Comparison of ENCODE assay signal across 8 cellular contexts in genomic region chrX:47144626-47145407, GRCh38. TPM values are rescaled to one million over a fixed set of nuclear protein-coding genes. Genes with fewer than 3 reads are reported as not detected.
DNase-seq lines count a peak whose midpoint lies in the region; ATAC-seq, FAIRE-seq and TF ChIP-seq lines count a peak whose summit lies in the region.

NDUFB11 (minus strand) TSS chrX:47144702; CDS start chrX:47144679, 23 bp downstream.
A gene with protein sequence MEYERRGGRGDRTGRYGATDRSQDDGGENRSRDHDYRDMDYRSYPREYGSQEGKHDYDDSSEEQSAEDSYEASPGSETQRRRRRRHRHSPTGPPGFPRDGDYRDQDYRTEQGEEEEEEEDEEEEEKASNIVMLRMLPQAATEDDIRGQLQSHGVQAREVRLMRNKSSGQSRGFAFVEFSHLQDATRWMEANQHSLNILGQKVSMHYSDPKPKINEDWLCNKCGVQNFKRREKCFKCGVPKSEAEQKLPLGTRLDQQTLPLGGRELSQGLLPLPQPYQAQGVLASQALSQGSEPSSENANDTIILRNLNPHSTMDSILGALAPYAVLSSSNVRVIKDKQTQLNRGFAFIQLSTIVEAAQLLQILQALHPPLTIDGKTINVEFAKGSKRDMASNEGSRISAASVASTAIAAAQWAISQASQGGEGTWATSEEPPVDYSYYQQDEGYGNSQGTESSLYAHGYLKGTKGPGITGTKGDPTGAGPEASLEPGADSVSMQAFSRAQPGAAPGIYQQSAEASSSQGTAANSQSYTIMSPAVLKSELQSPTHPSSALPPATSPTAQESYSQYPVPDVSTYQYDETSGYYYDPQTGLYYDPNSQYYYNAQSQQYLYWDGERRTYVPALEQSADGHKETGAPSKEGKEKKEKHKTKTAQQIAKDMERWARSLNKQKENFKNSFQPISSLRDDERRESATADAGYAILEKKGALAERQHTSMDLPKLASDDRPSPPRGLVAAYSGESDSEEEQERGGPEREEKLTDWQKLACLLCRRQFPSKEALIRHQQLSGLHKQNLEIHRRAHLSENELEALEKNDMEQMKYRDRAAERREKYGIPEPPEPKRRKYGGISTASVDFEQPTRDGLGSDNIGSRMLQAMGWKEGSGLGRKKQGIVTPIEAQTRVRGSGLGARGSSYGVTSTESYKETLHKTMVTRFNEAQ (plus strand): TSS chrX:47145221. CDS start chrX:47147482, 2,261 bp downstream.

- ATAC-seq in HG02759 (IDR thresholded peaks at IDR 0.05; ENCODE audit: unreplicated experiment) (peak; percentile 86), pancreas (peak; percentile 93 to 97 (median 94))
- peak; percentile 95 for ATAC-seq in activated naive CD8-positive, alpha-beta T cell treated with anti-CD3 and anti-CD28 coated beads, Interleukin-2, amount 10 ng/mL, durations not matched to agents 7 days and 5 days (ENCODE audit: low read depth)

- H3K27me3 ChIP-seq in SU-DHL-6 (ENCODE audit: low read length), result no peaks in the 10 kb centered on the region
- no peaks in the 10 kb centered on the region for H3K27me3 ChIP-seq in pancreas
- no peaks in the 10 kb centered on the region for H3K27me3 ChIP-seq in tibial artery

- H3K79me2 ChIP-seq in SU-DHL-6 (ENCODE audit: insufficient read depth, low read length), result peaks cover 57% of the 10 kb centered on the region

- H3K36me3 Mint-ChIP-seq in activated naive CD8-positive, alpha-beta T cell treated with anti-CD3 and anti-CD28 coated beads, Interleukin-2, amount 10 ng/mL, durations not matched to agents 7 days and 5 days, result peaks cover 21% of the 10 kb centered on the region

- H3K9me3 Mint-ChIP-seq in activated naive CD8-positive, alpha-beta T cell treated with anti-CD3 and anti-CD28 coated beads, Interleukin-2, amount 10 ng/mL, durations not matched to agents 7 days and 5 days, result no peaks in the 10 kb centered on the region

- no peaks in the 10 kb centered on the region; the same call in 1 of the 2 replicates for H3F3A ChIP-seq in SU-DHL-6 (ENCODE audit: insufficient read depth)

- 1 to 28% methylated on average over 55 to 56 of the region's 56 CpGs for WGBS in pancreas, 2 donors

- H2AFZ ChIP-seq in SU-DHL-6 (ENCODE audit: low read depth, low read length, severe bottlenecking), result peak within 1 kb of the TSS; percentile 74

- H3K4me3 ChIP-seq in SU-DHL-6 (ENCODE audit: insufficient read depth, low read length, poor library complexity, severe bottlenecking), result peak within 1 kb of the TSS; percentile 88
- peak within 1 kb of the TSS; percentile 29 to 57 (median 53) for H3K4me3 ChIP-seq in pancreas
- H3K4me3 ChIP-seq in tibial artery, result peak within 1 kb of the TSS; percentile 83 to 85

- H3K27ac ChIP-seq in SU-DHL-6 (ENCODE audit: low read depth, low read length) (peak within 1 kb of the TSS; percentile 90), pancreas (peak within 1 kb of the TSS; percentile 77 to 90 (median 88)), tibial artery (peak within 1 kb of the TSS; percentile 93 to 99)

- no peaks in the 10 kb centered on the region for H3K27me3 Mint-ChIP-seq in activated naive CD8-positive, alpha-beta T cell treated with anti-CD3 and anti-CD28 coated beads, Interleukin-2, amount 10 ng/mL, durations not matched to agents 7 days and 5 days

- intact Hi-C loops in head of caudate nucleus (cut with DNase I) (no loop called here), pancreas (cut with DNase I) (no loop called here), tibial artery (cut with DNase I; ENCODE audit: low total_unique reads) (no loop called here)

- peak within 1 kb of the TSS; percentile 99 for H3K27ac Mint-ChIP-seq in activated naive CD8-positive, alpha-beta T cell treated with anti-CD3 and anti-CD28 coated beads, Interleukin-2, amount 10 ng/mL, durations not matched to agents 7 days and 5 days

- no peaks in the 10 kb centered on the region for H3K36me3 ChIP-seq in SU-DHL-6 (ENCODE audit: low read length)
- H3K36me3 ChIP-seq in pancreas, result no peaks in the 10 kb centered on the region
- H3K36me3 ChIP-seq in tibial artery, result peaks cover 0 to 13% (median 0%) of the 10 kb centered on the region in 3 donors

- FAIRE-seq in pancreas (lab: Jason Lieb, UNC), result peak; percentile 94

- peaks cover 16% of the 10 kb centered on the region for H3K4me1 Mint-ChIP-seq in activated naive CD8-positive, alpha-beta T cell treated with anti-CD3 and anti-CD28 coated beads, Interleukin-2, amount 10 ng/mL, durations not matched to agents 7 days and 5 days

- H3K4me1 ChIP-seq in pancreas (no peaks in the 10 kb centered on the region), tibial artery (peaks cover 0 to 38% (median 11%) of the 10 kb centered on the region in 4 donors)

- peak within 1 kb of the TSS; percentile 95 for H3K4me3 Mint-ChIP-seq in activated naive CD8-positive, alpha-beta T cell treated with anti-CD3 and anti-CD28 coated beads, Interleukin-2, amount 10 ng/mL, durations not matched to agents 7 days and 5 days

- H3K9me2 ChIP-seq in SU-DHL-6 (replicated peaks; ENCODE audit: insufficient read depth, low read length), result no peaks in the 10 kb centered on the region

- H3K9ac ChIP-seq in SU-DHL-6 (ENCODE audit: low read length), result peak within 1 kb of the TSS; percentile 90

- TF ChIP-seq CTCF in GM12873 (IDR thresholded peaks at IDR 0.05; ENCODE audit: insufficient read depth, low read depth, low read length, missing control alignments) (peak; percentile 61), SU-DHL-6 (IDR thresholded peaks at IDR 0.05; ENCODE audit: insufficient read depth, low read length, poor library complexity, severe bottlenecking) (peak; percentile 39), pancreas (IDR thresholded peaks at IDR 0.05) (peak; percentile 40 to 73 (median 52)), tibial artery (IDR thresholded peaks at IDR 0.05) (peak; percentile 58 to 80)

- H4K20me1 ChIP-seq in SU-DHL-6 (ENCODE audit: low read depth, low read length), result no peaks in the 10 kb centered on the region

- POLR2A ChIA-PET in activated naive CD8-positive, alpha-beta T cell treated with anti-CD3 and anti-CD28 coated beads, Interleukin-2, amount 10 ng/mL, durations not matched to agents 7 days and 5 days (lab: Charles Lee), result interaction anchor here (0.6 to 2.8 kb wide), 11 partner anchors 9 to 484 kb away, joined by 3 to 31 read pairs (median 4); partner anchors contain the start of genes CFP and USP11

- H3K4me2 ChIP-seq in SU-DHL-6 (ENCODE audit: low read depth, low read length, poor library complexity, severe bottlenecking), result peak within 1 kb of the TSS; percentile 86

- no peaks in the 10 kb centered on the region for H3K9me3 ChIP-seq in SU-DHL-6 (ENCODE audit: insufficient read depth, low read length)
- no peaks in the 10 kb centered on the region for H3K9me3 ChIP-seq in pancreas
- no peaks in the 10 kb centered on the region for H3K9me3 ChIP-seq in tibial artery

- DNase-seq in NCI-H128 (lab: John Stamatoyannopoulos, UW; ENCODE audit: unreplicated experiment), result peak; percentile 84
- DNase-seq in activated naive CD8-positive, alpha-beta T cell treated with anti-CD3 and anti-CD28 coated beads, Interleukin-2, amount 10 ng/mL, durations not matched to agents 7 days and 5 days, result peak; percentile 85
- DNase-seq in head of caudate nucleus, result peak; percentile 80 to 97 (median 92)
- peak; percentile 88 to 96 (median 92) for DNase-seq in pancreas
- peak; percentile 94 to 96 for DNase-seq in tibial artery

RNA-seq across cellular contexts. Expression of gene NDUFB11, which starts in this region (rescaled TPM):
- 10 to 100 TPM; 71.7 to 78.7 TPM for total RNA-seq in activated naive CD8-positive, alpha-beta T cell treated with anti-CD3 and anti-CD28 coated beads, Interleukin-2, amount 10 ng/mL, durations not matched to agents 7 days and 5 days
- 10 to 100 TPM; 33.7 to 49.3 (median 45.8) TPM for total RNA-seq in pancreas
- polyA plus RNA-seq in pancreas, result 10 to 100 TPM; 41.5 to 51.4 TPM

RNA-seq across cellular contexts. Expression of the second gene that starts in this region (rescaled TPM):
- 10 to 100 TPM; 59.9 to 61.2 TPM for total RNA-seq in activated naive CD8-positive, alpha-beta T cell treated with anti-CD3 and anti-CD28 coated beads, Interleukin-2, amount 10 ng/mL, durations not matched to agents 7 days and 5 days
- total RNA-seq in pancreas, result 10 to 100 TPM; 13.3 to 24.9 (median 18.7) TPM
- 10 to 100 TPM; 36.2 to 42.0 TPM for polyA plus RNA-seq in pancreas

Comparison
In these comparisons a context has a peak if more than half of its experiments do, and no peak if none do; other contexts are left out.
1. Peak in every context shown above with its lines: DNase-seq, ATAC-seq, H3K4me3 ChIP-seq and H3K27ac ChIP-seq.